Comparison of ENCODE assay signal across 1 cellular context in the genomic region with DNA sequence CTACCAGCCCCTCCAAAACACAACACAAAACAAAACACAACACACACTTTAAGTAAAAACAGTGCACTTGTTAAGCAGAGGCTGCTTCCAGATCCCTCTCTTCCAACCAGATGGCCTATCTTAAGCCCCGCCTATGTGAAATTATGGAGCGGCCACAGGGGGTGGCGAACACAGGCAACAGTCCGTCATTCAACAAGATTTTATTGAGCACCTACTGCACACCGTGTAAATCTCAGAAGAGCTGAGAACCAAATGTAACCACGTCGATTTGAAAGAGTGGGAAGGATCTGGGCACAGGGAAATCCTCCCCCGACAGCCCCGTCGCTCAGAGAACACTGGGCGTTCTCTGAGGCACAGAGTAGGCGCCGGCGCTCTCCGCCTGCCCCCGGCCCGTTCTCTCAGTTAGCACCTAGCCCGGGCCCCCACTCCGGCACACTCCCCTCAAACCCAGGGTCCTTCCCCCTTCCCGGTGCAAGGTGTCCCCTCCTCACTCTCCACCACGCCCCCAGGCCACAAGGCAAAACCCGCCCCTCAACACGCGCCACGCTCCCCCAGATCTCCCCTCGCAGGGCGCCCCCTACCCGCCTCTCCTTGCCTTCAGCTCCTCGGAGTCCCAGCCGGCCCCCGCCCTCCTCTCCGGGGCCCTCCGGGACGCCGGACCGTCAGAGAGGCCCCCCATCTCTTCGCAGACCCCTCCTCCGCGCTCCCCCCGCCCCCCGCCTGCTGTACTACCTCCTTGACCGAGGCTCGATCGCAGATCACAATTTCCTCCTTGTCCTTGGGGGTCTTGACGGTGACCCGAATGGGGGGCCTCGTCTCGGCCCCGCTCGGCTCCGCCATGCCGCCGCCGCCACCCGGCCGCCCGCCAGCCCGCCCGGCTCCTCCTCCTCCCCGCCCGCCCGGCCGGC.
TF ChIP-seq lines count a peak whose summit lies in the region.

No MANE protein-coding gene starts in this region.

TF ChIP-seq in HEK293, 187 proteins besides CTCF, POLR2A, EP300 and RAD21 (continued from another document and continues in another):
- TF ChIP-seq ZNF624 (tag by site-specific recombination; IDR thresholded peaks at IDR 0.05) (no peak), ZNF423 (tag by site-specific recombination; IDR thresholded peaks at IDR 0.05) (no peak), ZSCAN23 (tag by site-specific recombination; IDR thresholded peaks at IDR 0.05) (no peak), GLIS1 (tag by site-specific recombination; IDR thresholded peaks at IDR 0.05) (peak; percentile 59; the same call in 1 of the 2 replicates), ZNF560 (tag by site-specific recombination; IDR thresholded peaks at IDR 0.05; ENCODE audit: borderline replicate concordance) (no peak), ZSCAN16 (tag by site-specific recombination; IDR thresholded peaks at IDR 0.05) (no peak), ZNF274 (IDR thresholded peaks at IDR 0.05; ENCODE audit: low read length) (no peak), ZNF274 (tag by site-specific recombination; IDR thresholded peaks at IDR 0.05; ENCODE audit: borderline replicate concordance) (no peak), KLF17 (tag by site-specific recombination; IDR thresholded peaks at IDR 0.05) (peak; percentile 56), ZNF10 (tag by site-specific recombination; IDR thresholded peaks at IDR 0.05) (no peak), ZNF558 (tag by site-specific recombination; IDR thresholded peaks at IDR 0.05) (no peak), GLIS2 (tag by site-specific recombination; IDR thresholded peaks at IDR 0.05) (peak; percentile 92), ZSCAN30 (tag by site-specific recombination; IDR thresholded peaks at IDR 0.05) (no peak), ZNF350 (tag by site-specific recombination; IDR thresholded peaks at IDR 0.05) (no peak), ZNF341 (tag by site-specific recombination; IDR thresholded peaks at IDR 0.05; ENCODE audit: low read depth) (peak; percentile 45; the same call in 1 of the 2 replicates), BCL11A (tag by site-specific recombination; IDR thresholded peaks at IDR 0.05; ENCODE audit: low read depth) (no peak), ZNF155 (tag by site-specific recombination; IDR thresholded peaks at IDR 0.05) (no peak), ZNF354C (tag by site-specific recombination; IDR thresholded peaks at IDR 0.05; ENCODE audit: borderline replicate concordance, low read depth) (no peak), WT1 (tag by site-specific recombination; IDR thresholded peaks at IDR 0.05) (peak; percentile 50; the same call in 1 of the 2 replicates), RBAK (tag by site-specific recombination; IDR thresholded peaks at IDR 0.05) (no peak), ZNF530 (tag by site-specific recombination; IDR thresholded peaks at IDR 0.05; ENCODE audit: low read depth) (no peak), ZFHX2 (tag by site-specific recombination; conservative IDR thresholded peaks at IDR 0.05) (peak; percentile 77), ZNF280D (tag by site-specific recombination; IDR thresholded peaks at IDR 0.05) (peak; percentile 80; the same call in 1 of the 2 replicates), GFI1B (tag by site-specific recombination; IDR thresholded peaks at IDR 0.05) (0 out of 2 replicates have a peak, but pooled peaks have one; percentile 5), ZBTB48 (tag by site-specific recombination; IDR thresholded peaks at IDR 0.05) (peak; percentile 52), ZNF211 (tag by site-specific recombination; IDR thresholded peaks at IDR 0.05; ENCODE audit: low read depth) (no peak), ZNF777 (tag by site-specific recombination; IDR thresholded peaks at IDR 0.05; ENCODE audit: borderline replicate concordance) (no peak), ZNF335 (tag by site-specific recombination; conservative IDR thresholded peaks at IDR 0.05) (peak; percentile 97), ATF2 (tag by site-specific recombination; IDR thresholded peaks at IDR 0.05; ENCODE audit: low read depth) (no peak), ZNF529 (tag by site-specific recombination; IDR thresholded peaks at IDR 0.05; ENCODE audit: insufficient replicate concordance) (no peak), ZNF670 (tag by site-specific recombination; IDR thresholded peaks at IDR 0.05; ENCODE audit: low read depth) (no peak), HOXD13 (CRISPR knock-in tag; IDR thresholded peaks at IDR 0.05; ENCODE audit: borderline replicate concordance) (no peak), ZBTB20 (tag by site-specific recombination; IDR thresholded peaks at IDR 0.05) (peak; percentile 78), ZNF626 (tag by site-specific recombination; IDR thresholded peaks at IDR 0.05) (no peak), ZNF629 (tag by site-specific recombination; IDR thresholded peaks at IDR 0.05) (peak; percentile 49; the same call in 1 of the 2 replicates), PRDM10 (tag by site-specific recombination; IDR thresholded peaks at IDR 0.05) (peak; percentile 68; the same call in 1 of the 2 replicates), KLF16 (tag by site-specific recombination; IDR thresholded peaks at IDR 0.05) (peak; percentile 78), SP7 (tag by site-specific recombination; IDR thresholded peaks at IDR 0.05) (peak; percentile 55)
- TF ChIP-seq, protein P1, sequence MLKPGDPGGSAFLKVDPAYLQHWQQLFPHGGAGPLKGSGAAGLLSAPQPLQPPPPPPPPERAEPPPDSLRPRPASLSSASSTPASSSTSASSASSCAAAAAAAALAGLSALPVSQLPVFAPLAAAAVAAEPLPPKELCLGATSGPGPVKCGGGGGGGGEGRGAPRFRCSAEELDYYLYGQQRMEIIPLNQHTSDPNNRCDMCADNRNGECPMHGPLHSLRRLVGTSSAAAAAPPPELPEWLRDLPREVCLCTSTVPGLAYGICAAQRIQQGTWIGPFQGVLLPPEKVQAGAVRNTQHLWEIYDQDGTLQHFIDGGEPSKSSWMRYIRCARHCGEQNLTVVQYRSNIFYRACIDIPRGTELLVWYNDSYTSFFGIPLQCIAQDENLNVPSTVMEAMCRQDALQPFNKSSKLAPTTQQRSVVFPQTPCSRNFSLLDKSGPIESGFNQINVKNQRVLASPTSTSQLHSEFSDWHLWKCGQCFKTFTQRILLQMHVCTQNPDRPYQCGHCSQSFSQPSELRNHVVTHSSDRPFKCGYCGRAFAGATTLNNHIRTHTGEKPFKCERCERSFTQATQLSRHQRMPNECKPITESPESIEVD (tag by site-specific recombination; IDR thresholded peaks at IDR 0.05) = no peak
- TF ChIP-seq, protein P2, sequence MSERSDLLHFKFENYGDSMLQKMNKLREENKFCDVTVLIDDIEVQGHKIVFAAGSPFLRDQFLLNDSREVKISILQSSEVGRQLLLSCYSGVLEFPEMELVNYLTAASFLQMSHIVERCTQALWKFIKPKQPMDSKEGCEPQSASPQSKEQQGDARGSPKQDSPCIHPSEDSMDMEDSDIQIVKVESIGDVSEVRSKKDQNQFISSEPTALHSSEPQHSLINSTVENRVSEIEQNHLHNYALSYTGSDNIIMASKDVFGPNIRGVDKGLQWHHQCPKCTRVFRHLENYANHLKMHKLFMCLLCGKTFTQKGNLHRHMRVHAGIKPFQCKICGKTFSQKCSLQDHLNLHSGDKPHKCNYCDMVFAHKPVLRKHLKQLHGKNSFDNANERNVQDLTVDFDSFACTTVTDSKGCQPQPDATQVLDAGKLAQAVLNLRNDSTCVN (tag by site-specific recombination; optimal IDR thresholded peaks at IDR 0.05) = peak; percentile 4
- TF ChIP-seq, protein P3, sequence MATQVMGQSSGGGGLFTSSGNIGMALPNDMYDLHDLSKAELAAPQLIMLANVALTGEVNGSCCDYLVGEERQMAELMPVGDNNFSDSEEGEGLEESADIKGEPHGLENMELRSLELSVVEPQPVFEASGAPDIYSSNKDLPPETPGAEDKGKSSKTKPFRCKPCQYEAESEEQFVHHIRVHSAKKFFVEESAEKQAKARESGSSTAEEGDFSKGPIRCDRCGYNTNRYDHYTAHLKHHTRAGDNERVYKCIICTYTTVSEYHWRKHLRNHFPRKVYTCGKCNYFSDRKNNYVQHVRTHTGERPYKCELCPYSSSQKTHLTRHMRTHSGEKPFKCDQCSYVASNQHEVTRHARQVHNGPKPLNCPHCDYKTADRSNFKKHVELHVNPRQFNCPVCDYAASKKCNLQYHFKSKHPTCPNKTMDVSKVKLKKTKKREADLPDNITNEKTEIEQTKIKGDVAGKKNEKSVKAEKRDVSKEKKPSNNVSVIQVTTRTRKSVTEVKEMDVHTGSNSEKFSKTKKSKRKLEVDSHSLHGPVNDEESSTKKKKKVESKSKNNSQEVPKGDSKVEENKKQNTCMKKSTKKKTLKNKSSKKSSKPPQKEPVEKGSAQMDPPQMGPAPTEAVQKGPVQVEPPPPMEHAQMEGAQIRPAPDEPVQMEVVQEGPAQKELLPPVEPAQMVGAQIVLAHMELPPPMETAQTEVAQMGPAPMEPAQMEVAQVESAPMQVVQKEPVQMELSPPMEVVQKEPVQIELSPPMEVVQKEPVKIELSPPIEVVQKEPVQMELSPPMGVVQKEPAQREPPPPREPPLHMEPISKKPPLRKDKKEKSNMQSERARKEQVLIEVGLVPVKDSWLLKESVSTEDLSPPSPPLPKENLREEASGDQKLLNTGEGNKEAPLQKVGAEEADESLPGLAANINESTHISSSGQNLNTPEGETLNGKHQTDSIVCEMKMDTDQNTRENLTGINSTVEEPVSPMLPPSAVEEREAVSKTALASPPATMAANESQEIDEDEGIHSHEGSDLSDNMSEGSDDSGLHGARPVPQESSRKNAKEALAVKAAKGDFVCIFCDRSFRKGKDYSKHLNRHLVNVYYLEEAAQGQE (tag by site-specific recombination; IDR thresholded peaks at IDR 0.05) = no peak
